ENCODE assay signal across 10 cellular contexts in the genomic region with DNA sequence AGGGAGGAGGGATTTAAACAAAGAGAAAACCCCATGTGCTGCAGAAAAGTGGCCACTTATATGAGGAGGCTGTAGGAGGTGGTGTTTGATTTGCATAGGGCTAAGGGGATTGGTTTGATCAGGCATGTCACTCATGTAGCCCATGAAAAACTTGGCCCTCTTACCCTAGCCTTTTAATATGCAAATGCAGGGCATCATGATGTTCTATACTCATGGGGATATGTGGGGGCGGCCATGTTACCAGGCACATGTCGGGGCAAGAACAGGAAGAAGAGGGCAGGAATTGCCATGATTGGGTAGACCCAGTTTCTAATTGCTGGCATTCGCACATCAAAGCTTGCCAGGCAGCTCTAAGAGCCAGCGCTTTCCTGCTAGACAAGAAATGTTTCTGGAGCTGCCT. TPM values are rescaled to one million over a fixed set of nuclear protein-coding genes. Genes with fewer than 3 reads are reported as not detected.
DNase-seq lines count a peak whose midpoint lies in the region; ATAC-seq, FAIRE-seq and TF ChIP-seq lines count a peak whose summit lies in the region.
"Had no signal": no experiment of that assay in that cellular context is flagged by ENCODE, and none has a peak within 500 bp of the region (broad histone marks: within the 10 kb centered on the region; RNA-seq: fewer than 3 reads in every experiment).

No MANE protein-coding gene starts in this region.

- H3K4me2 ChIP-seq in DND-41 (ENCODE audit: insufficient read depth, low read length) (no peak overlapping the region), parathyroid adenoma (ENCODE audit: low read length) (no peak overlapping the region)

- H3K4me3 Mint-ChIP-seq in chondrocyte (ENCODE audit: unreplicated experiment), result no peak overlapping the region

- H3K27me3 ChIP-seq in DND-41 (ENCODE audit: insufficient read depth, low read length, poor library complexity) (no peaks in the 10 kb centered on the region), parathyroid adenoma (ENCODE audit: control insufficient read depth, insufficient read depth, low read length) (no peaks in the 10 kb centered on the region)

- H3K9me3 ChIP-seq in DND-41 (ENCODE audit: insufficient read depth, low read length, severe bottlenecking) (no peaks in the 10 kb centered on the region), parathyroid adenoma (ENCODE audit: control insufficient read depth, low read length) (no peaks in the 10 kb centered on the region)

- H3K27me3 Mint-ChIP-seq in chondrocyte (ENCODE audit: low read depth), result no peaks in the 10 kb centered on the region

- H3K9ac ChIP-seq in DND-41 (ENCODE audit: low read depth, low read length), result no peak overlapping the region
- no peak overlapping the region for H3K9ac ChIP-seq in parathyroid adenoma

- no peak overlapping the region for H3K27ac ChIP-seq in DND-41 (ENCODE audit: low read length)
- no peak overlapping the region for H3K27ac ChIP-seq in parathyroid adenoma

- H3K9me3 Mint-ChIP-seq in chondrocyte (ENCODE audit: low read depth), result no peaks in the 10 kb centered on the region

- ATAC-seq in DND-41 (ENCODE audit: insufficient read depth, low read depth) (no peak), HG03565 (IDR thresholded peaks at IDR 0.05; ENCODE audit: unreplicated experiment) (no peak), GM19023 (IDR thresholded peaks at IDR 0.05; ENCODE audit: unreplicated experiment) (no peak)
- ATAC-seq: left lobe of liver had no signal

- peak; percentile 21 for DNase-seq in DND-41
- DNase-seq in NCI-H2029 (lab: John Stamatoyannopoulos, UW), result peak; percentile 98
- DNase-seq in chondrocyte (ENCODE audit: low spot score), result no peak
- no peak for DNase-seq in GM10266 (ENCODE audit: extremely low spot score)
- no peak for DNase-seq in frontal cortex (ENCODE audit: low spot score in 2 of 2)

- no peaks in the 10 kb centered on the region for H3K36me3 Mint-ChIP-seq in chondrocyte (ENCODE audit: low read depth)

- H3K4me1 ChIP-seq in DND-41 (ENCODE audit: insufficient read depth, low read length) (peaks cover 32% of the 10 kb centered on the region), parathyroid adenoma (peaks cover 11% of the 10 kb centered on the region)

- TF ChIP-seq CTCF in DND-41 (IDR thresholded peaks at IDR 0.05; ENCODE audit: borderline replicate concordance, extremely low read depth, low read length, poor library complexity, severe bottlenecking) (no peak), chondrocyte (IDR thresholded peaks at IDR 0.05) (no peak), parathyroid adenoma (IDR thresholded peaks at IDR 0.05) (no peak), GM10266 (IDR thresholded peaks at IDR 0.05; ENCODE audit: control insufficient read depth, insufficient read depth, low read depth, missing control alignments) (no peak)

- H3K36me3 ChIP-seq in DND-41 (ENCODE audit: insufficient read depth, low read length) (no peaks in the 10 kb centered on the region), parathyroid adenoma (ENCODE audit: control insufficient read depth, insufficient read depth, low read length) (no peaks in the 10 kb centered on the region)

- no peaks in the 10 kb centered on the region for H4K20me1 ChIP-seq in DND-41 (ENCODE audit: insufficient read depth, low read length)

- H3K4me1 Mint-ChIP-seq in chondrocyte (ENCODE audit: low read depth), result peaks cover 13% of the 10 kb centered on the region

- 0 out of 2 replicates have a peak overlapping the region, but pooled peaks have one; percentile 10 for H2AFZ ChIP-seq in DND-41 (ENCODE audit: low read depth, low read length)
- peak overlapping the region; percentile 5 for H2AFZ ChIP-seq in parathyroid adenoma

- FAIRE-seq in frontal cortex (lab: Jason Lieb, UNC), result no peak

- no peak overlapping the region for H3K4me3 ChIP-seq in DND-41 (ENCODE audit: low read depth in 1 of 2, low read length in 2 of 2)
- H3K4me3 ChIP-seq in parathyroid adenoma (ENCODE audit: low read depth, low read length), result no peak overlapping the region

- no peaks in the 10 kb centered on the region for H3K79me2 ChIP-seq in DND-41 (ENCODE audit: insufficient read depth, low read length)
- H3K79me2 ChIP-seq in parathyroid adenoma, result no peaks in the 10 kb centered on the region

- H3K27ac Mint-ChIP-seq in chondrocyte (ENCODE audit: unreplicated experiment), result peak overlapping the region; percentile 52

RNA-seq across cellular contexts. Expression of a gene that starts 28.8 kb away (rescaled TPM):
- not detected in 3 replicates for total RNA-seq in chondrocyte
- total RNA-seq in frontal cortex, result 0.82 TPM

RNA-seq across cellular contexts. Expression of a gene that starts 48.5 kb away (rescaled TPM):
- total RNA-seq in chondrocyte (not detected in 3 replicates), frontal cortex (not detected)
- total RNA-seq: left lobe of liver had no signal

RNA-seq across cellular contexts. Expression of a gene that starts 53.4 kb away (rescaled TPM):
- total RNA-seq in chondrocyte (0.21 to 0.46 TPM (median 0.22 TPM) in 3 replicates), frontal cortex (under 0.01 TPM)
- total RNA-seq: SK-MEL-5 had no signal

RNA-seq across cellular contexts. Expression of a gene that starts 59.3 kb away (rescaled TPM):
- total RNA-seq in chondrocyte, result not detected in 3 replicates
- total RNA-seq in frontal cortex, result 2.9 TPM
- total RNA-seq: left lobe of liver had no signal

Comparison
In these comparisons a context has a peak if more than half of its experiments do, and no peak if none do; other contexts are left out.
1. DNase-seq: peak in DND-41 (single experiment) and NCI-H2029 (single experiment); none in chondrocyte (single experiment), GM10266 (single experiment) and frontal cortex (0 of 2).